Comparison of ENCODE assay signal across 23 cellular contexts in the genomic region with DNA sequence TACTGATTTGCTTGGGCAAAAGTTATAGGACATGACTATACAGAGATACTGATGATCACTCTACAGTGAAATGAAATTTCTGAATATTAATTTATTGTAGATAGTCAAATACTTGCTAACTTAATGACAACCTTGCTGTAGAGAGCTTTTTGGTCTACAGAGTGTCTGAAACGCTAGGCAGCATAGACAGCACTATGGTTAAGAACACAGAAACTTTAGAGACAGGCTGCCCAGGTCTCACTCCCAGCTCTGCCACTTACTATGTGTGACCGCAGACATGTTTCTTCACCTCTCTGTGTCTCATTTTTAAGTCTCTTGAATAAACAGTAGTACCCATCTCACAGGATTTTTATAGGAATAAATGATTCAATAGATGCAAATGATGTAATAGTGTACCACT.
"Had no signal": no experiment of that assay in that cellular context is flagged by ENCODE, and none has a peak within 500 bp of the region (broad histone marks: within the 10 kb centered on the region; RNA-seq: fewer than 3 reads in every experiment).

No MANE protein-coding gene starts in this region.

- H3K36me3 ChIP-seq: brain microvascular endothelial cell, cardiac muscle cell had no signal

- H3K4me3 ChIP-seq: cardiac muscle cell, K562 had no signal

- H3K4me1 Mint-ChIP-seq: activated naive CD4-positive, alpha-beta T cell treated with anti-CD3 and anti-CD28 coated beads, Interleukin-2, amount 50 U/mL, for 24 hours had no signal

- H3K4me3 Mint-ChIP-seq: activated CD8-positive, alpha-beta T cell treated with anti-CD3 and anti-CD28 coated beads, Interleukin-2, amount 10 ng/mL, durations not matched to agents 7 days and 5 days; activated naive CD4-positive, alpha-beta T cell treated with anti-CD3 and anti-CD28 coated beads, Interleukin-2, amount 50 U/mL, for 24 hours; T-helper 2 cell treated with Interferon-gamma antibody and Interleukin-4, amounts not matched to agents 5 μg/mL and 100 μg/mL, for 36 hours had no signal

- H3K9me3 Mint-ChIP-seq: activated naive CD4-positive, alpha-beta T cell treated with anti-CD3 and anti-CD28 coated beads, Interleukin-2, amount 50 U/mL, for 24 hours; T-helper 2 cell treated with Interferon-gamma antibody and Interleukin-4, amounts not matched to agents 5 μg/mL and 100 μg/mL, for 36 hours had no signal

- FAIRE-seq: astrocyte, K562, RCC 7860 had no signal

- H3K27me3 ChIP-seq: brain microvascular endothelial cell, cardiac muscle cell had no signal

- H3K27me3 Mint-ChIP-seq: activated naive CD4-positive, alpha-beta T cell treated with anti-CD3 and anti-CD28 coated beads, Interleukin-2, amount 50 U/mL, for 24 hours had no signal

- H3K36me3 Mint-ChIP-seq: activated naive CD4-positive, alpha-beta T cell treated with anti-CD3 and anti-CD28 coated beads, Interleukin-2, amount 50 U/mL, for 24 hours had no signal

- DNase-seq: activated CD4-positive, alpha-beta T cell treated with anti-CD3 and anti-CD28 coated beads for 4 hours; activated CD8-positive, alpha-beta memory T cell treated with anti-CD3 and anti-CD28 coated beads, Interleukin-2, amount 50 U/mL, for 48 hours; activated CD8-positive, alpha-beta T cell treated with anti-CD3 and anti-CD28 coated beads, Interleukin-2, amount 10 ng/mL, durations not matched to agents 7 days and 5 days; activated naive CD4-positive, alpha-beta T cell; activated T-cell treated with anti-CD3 and anti-CD28 coated beads, Interleukin-2, amount 50 U/mL, for 1 hour; brain microvascular endothelial cell; Karpas-422; MM.1S; NCI-H1105 treated with DMSO at 0.1 percent for 48 hours; NCI-H1436 treated with DMSO at 0.1 percent for 48 hours; NCI-H187; NCI-H2081; NCI-H510A treated with DMSO at 0.1 percent for 48 hours; NCI-H69; PC-3; SHP77 treated with DMSO at 0.1 percent for 48 hours had no signal

- H3K27ac ChIP-seq: brain microvascular endothelial cell, cardiac muscle cell had no signal

- ATAC-seq: activated CD4-positive, CD25-positive, alpha-beta regulatory T cell treated with anti-CD3 and anti-CD28 coated beads, Interleukin-2, amount 50 U/mL, for 24 hours; activated CD8-positive, alpha-beta T cell treated with anti-CD3 and anti-CD28 coated beads, Interleukin-2, amount 10 ng/mL, durations not matched to agents 7 days and 5 days; K562; PC-3 had no signal

- H3K27ac Mint-ChIP-seq: activated CD8-positive, alpha-beta T cell treated with anti-CD3 and anti-CD28 coated beads, Interleukin-2, amount 10 ng/mL, durations not matched to agents 7 days and 5 days; activated naive CD4-positive, alpha-beta T cell treated with anti-CD3 and anti-CD28 coated beads, Interleukin-2, amount 50 U/mL, for 24 hours; T-helper 2 cell treated with Interferon-gamma antibody and Interleukin-4, amounts not matched to agents 5 μg/mL and 100 μg/mL, for 36 hours had no signal
